2 cellular contexts compared by ENCODE assay signal in the genomic region with DNA sequence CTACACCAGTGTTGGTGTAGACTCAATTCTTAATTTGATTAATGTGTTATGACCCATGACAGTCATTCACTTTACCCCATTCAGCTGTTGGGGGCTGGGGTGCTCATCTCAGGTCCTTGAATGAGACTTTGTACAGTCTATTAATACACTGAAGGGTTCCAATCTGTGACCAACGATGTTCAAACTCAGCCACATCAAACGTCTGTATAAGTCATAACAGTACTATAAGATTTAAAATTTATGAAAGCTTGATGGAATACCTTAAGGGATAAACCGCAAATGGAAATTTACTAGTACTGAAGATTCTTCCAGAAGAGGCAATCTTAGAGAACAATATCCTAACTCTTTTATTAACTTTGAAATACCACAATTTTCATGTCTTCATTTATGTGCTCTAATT.
TF ChIP-seq lines count a peak whose summit lies in the region.

No MANE protein-coding gene starts in this region.

TF ChIP-seq in HepG2, 621 proteins besides CTCF, POLR2A, EP300 and RAD21:
- TF ChIP-seq ZNF256 (CRISPR knock-in tag; conservative IDR thresholded peaks at IDR 0.05): no peak
- TF ChIP-seq SYNCRIP (IDR thresholded peaks at IDR 0.05; ENCODE audit: insufficient read depth, low read depth, low read length): no peak
- no peak for TF ChIP-seq RNF2 (conservative IDR thresholded peaks at IDR 0.05; ENCODE audit: low read depth)
- TF ChIP-seq ZNF530 (CRISPR knock-in tag; IDR thresholded peaks at IDR 0.05; ENCODE audit: low read depth): no peak
- TF ChIP-seq CREM (IDR thresholded peaks at IDR 0.05): no peak
- TF ChIP-seq CREM (CRISPR knock-in tag; IDR thresholded peaks at IDR 0.05): no peak
- TF ChIP-seq HMG20A (CRISPR knock-in tag; IDR thresholded peaks at IDR 0.05; ENCODE audit: borderline replicate concordance): no peak
- TF ChIP-seq ZC3H4 (CRISPR knock-in tag; IDR thresholded peaks at IDR 0.05; ENCODE audit: borderline replicate concordance): no peak
- TF ChIP-seq ZNF790 (CRISPR knock-in tag; IDR thresholded peaks at IDR 0.05; ENCODE audit: borderline replicate concordance): no peak
- TF ChIP-seq, protein P1, sequence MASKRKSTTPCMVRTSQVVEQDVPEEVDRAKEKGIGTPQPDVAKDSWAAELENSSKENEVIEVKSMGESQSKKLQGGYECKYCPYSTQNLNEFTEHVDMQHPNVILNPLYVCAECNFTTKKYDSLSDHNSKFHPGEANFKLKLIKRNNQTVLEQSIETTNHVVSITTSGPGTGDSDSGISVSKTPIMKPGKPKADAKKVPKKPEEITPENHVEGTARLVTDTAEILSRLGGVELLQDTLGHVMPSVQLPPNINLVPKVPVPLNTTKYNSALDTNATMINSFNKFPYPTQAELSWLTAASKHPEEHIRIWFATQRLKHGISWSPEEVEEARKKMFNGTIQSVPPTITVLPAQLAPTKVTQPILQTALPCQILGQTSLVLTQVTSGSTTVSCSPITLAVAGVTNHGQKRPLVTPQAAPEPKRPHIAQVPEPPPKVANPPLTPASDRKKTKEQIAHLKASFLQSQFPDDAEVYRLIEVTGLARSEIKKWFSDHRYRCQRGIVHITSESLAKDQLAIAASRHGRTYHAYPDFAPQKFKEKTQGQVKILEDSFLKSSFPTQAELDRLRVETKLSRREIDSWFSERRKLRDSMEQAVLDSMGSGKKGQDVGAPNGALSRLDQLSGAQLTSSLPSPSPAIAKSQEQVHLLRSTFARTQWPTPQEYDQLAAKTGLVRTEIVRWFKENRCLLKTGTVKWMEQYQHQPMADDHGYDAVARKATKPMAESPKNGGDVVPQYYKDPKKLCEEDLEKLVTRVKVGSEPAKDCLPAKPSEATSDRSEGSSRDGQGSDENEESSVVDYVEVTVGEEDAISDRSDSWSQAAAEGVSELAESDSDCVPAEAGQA (IDR thresholded peaks at IDR 0.05; ENCODE audit: low read depth): no peak
- TF ChIP-seq, protein P1 (CRISPR knock-in tag; IDR thresholded peaks at IDR 0.05; ENCODE audit: borderline replicate concordance): no peak
- no peak for TF ChIP-seq ZNF510 (CRISPR knock-in tag; IDR thresholded peaks at IDR 0.05; ENCODE audit: low read depth)
- no peak for TF ChIP-seq PHF5A (CRISPR knock-in tag; IDR thresholded peaks at IDR 0.05; ENCODE audit: low read depth, unreplicated experiment)
- no peak for TF ChIP-seq HNRNPL (IDR thresholded peaks at IDR 0.05; ENCODE audit: low read depth, low read length)
TF ChIP-seq in HepG2: peak in this region for 0.

TF ChIP-seq in IMR-90, 13 proteins besides CTCF, POLR2A, EP300 and RAD21:
- TF ChIP-seq CEBPB (IDR thresholded peaks at IDR 0.05; ENCODE audit: low read depth, low read length) (no peak), RFX5 (IDR thresholded peaks at IDR 0.05; ENCODE audit: low read depth, low read length) (no peak), BHLHE40 (IDR thresholded peaks at IDR 0.05; ENCODE audit: low read depth, low read length) (no peak), FOS (IDR thresholded peaks at IDR 0.05; ENCODE audit: low read depth, low read length) (no peak), RCOR1 (IDR thresholded peaks at IDR 0.05; ENCODE audit: insufficient replicate concordance, low read length) (no peak), SMC3 (IDR thresholded peaks at IDR 0.05; ENCODE audit: low read depth, low read length) (no peak), CHD1 (IDR thresholded peaks at IDR 0.05; ENCODE audit: low read depth, low read length) (no peak), MAFK (IDR thresholded peaks at IDR 0.05; ENCODE audit: low read depth, low read length) (no peak), MXI1 (IDR thresholded peaks at IDR 0.05; ENCODE audit: borderline replicate concordance, low read depth, low read length) (no peak), MAZ (IDR thresholded peaks at IDR 0.05; ENCODE audit: borderline replicate concordance, low read depth, low read length) (no peak), NFE2L2 (IDR thresholded peaks at IDR 0.05; ENCODE audit: low read depth, low read length) (no peak)
- TF ChIP-seq, protein P2, sequence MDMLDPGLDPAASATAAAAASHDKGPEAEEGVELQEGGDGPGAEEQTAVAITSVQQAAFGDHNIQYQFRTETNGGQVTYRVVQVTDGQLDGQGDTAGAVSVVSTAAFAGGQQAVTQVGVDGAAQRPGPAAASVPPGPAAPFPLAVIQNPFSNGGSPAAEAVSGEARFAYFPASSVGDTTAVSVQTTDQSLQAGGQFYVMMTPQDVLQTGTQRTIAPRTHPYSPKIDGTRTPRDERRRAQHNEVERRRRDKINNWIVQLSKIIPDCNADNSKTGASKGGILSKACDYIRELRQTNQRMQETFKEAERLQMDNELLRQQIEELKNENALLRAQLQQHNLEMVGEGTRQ (IDR thresholded peaks at IDR 0.05; ENCODE audit: low read depth, low read length): no peak
- TF ChIP-seq, protein P3, sequence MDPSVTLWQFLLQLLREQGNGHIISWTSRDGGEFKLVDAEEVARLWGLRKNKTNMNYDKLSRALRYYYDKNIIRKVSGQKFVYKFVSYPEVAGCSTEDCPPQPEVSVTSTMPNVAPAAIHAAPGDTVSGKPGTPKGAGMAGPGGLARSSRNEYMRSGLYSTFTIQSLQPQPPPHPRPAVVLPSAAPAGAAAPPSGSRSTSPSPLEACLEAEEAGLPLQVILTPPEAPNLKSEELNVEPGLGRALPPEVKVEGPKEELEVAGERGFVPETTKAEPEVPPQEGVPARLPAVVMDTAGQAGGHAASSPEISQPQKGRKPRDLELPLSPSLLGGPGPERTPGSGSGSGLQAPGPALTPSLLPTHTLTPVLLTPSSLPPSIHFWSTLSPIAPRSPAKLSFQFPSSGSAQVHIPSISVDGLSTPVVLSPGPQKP (IDR thresholded peaks at IDR 0.05; ENCODE audit: borderline replicate concordance, low read depth, low read length): no peak
